1 cellular context compared by ENCODE assay signal in the genomic region with DNA sequence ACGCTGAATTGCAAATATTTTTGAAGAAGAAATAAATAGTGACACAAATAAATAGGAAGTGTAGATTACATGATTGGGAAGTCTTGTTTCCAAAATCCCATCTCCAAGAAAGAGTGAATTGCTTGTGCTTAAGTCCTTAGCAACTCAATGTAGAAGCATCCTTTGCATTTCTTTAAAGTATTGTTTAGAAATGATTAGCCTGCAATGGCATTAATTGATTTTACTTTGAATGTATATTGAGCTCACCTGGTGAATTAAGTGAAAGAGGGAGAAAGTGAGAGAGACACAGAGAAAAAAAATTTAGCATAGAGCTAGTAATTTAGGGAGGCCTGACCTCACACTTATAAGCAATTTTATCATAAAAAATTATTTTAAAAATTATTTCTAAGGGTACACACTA.
TF ChIP-seq lines count a peak whose summit lies in the region.

No MANE protein-coding gene starts in this region.

TF ChIP-seq in HCT116, 20 proteins besides CTCF, POLR2A, EP300 and RAD21:
- TF ChIP-seq, protein P1, sequence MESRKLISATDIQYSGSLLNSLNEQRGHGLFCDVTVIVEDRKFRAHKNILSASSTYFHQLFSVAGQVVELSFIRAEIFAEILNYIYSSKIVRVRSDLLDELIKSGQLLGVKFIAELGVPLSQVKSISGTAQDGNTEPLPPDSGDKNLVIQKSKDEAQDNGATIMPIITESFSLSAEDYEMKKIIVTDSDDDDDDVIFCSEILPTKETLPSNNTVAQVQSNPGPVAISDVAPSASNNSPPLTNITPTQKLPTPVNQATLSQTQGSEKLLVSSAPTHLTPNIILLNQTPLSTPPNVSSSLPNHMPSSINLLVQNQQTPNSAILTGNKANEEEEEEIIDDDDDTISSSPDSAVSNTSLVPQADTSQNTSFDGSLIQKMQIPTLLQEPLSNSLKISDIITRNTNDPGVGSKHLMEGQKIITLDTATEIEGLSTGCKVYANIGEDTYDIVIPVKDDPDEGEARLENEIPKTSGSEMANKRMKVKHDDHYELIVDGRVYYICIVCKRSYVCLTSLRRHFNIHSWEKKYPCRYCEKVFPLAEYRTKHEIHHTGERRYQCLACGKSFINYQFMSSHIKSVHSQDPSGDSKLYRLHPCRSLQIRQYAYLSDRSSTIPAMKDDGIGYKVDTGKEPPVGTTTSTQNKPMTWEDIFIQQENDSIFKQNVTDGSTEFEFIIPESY (IDR thresholded peaks at IDR 0.05; ENCODE audit: extremely low read depth, insufficient replicate concordance, low read length): no peak
- TF ChIP-seq, protein P2, sequence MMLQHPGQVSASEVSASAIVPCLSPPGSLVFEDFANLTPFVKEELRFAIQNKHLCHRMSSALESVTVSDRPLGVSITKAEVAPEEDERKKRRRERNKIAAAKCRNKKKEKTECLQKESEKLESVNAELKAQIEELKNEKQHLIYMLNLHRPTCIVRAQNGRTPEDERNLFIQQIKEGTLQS (IDR thresholded peaks at IDR 0.05): no peak
- TF ChIP-seq ZNF274 (IDR thresholded peaks at IDR 0.05; ENCODE audit: low read depth, low read length) (no peak), YY1 (IDR thresholded peaks at IDR 0.05; ENCODE audit: extremely low read depth, insufficient replicate concordance, low read depth, low read length) (no peak), POLR2AphosphoS5 (IDR thresholded peaks at IDR 0.05; ENCODE audit: low read depth, low read length) (no peak), EGR1 (IDR thresholded peaks at IDR 0.05; ENCODE audit: low read depth) (no peak), EZH2 (IDR thresholded peaks at IDR 0.05) (no peak), SIN3A (IDR thresholded peaks at IDR 0.05; ENCODE audit: low read depth) (no peak), CBX3 (IDR thresholded peaks at IDR 0.05; ENCODE audit: low read depth) (no peak)
